ENCODE assay signal across 8 cellular contexts in the genomic region with DNA sequence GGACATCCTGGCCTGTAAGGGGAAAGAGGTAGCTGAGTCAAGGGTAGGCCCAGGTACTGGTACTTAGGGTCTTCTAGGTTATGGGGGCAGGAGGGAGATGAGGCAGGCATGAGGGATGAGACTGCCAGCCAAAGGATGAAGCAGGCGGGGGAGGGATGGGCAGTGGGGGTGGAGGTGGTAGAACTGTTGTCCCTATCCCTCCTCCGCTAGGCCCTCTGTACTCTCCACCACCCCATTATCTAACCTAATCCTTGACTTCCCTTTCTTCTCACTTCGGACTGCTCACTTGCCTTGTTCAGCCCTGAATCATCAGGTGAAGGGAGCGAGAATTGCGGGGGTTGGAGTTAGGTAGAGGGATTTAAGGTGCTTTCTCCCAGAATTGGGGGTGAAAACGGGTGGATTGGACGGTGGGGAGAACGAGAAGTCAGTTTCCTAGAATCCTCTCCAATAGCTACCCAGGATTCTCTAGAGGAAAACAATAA. TPM values are rescaled to one million over a fixed set of nuclear protein-coding genes. Genes with fewer than 3 reads are reported as not detected.
DNase-seq lines count a peak whose midpoint lies in the region; ATAC-seq and TF ChIP-seq lines count a peak whose summit lies in the region.

No MANE protein-coding gene starts in this region.

- H3K36me3 ChIP-seq in PC-9 (ENCODE audit: low read depth), result no peaks in the 10 kb centered on the region

- peak overlapping the region; percentile 89 for H3K27ac ChIP-seq in PC-9

- H3K79me2 ChIP-seq in PC-9 (ENCODE audit: low read depth), result peaks cover 13% of the 10 kb centered on the region

- peaks cover 17% of the 10 kb centered on the region for H3K4me1 Mint-ChIP-seq in osteocyte (ENCODE audit: unreplicated experiment)

- no peak for ATAC-seq in GM18909 (IDR thresholded peaks at IDR 0.05; ENCODE audit: poor library complexity, unreplicated experiment)
- ATAC-seq in HG03095 (IDR thresholded peaks at IDR 0.05; ENCODE audit: unreplicated experiment), result no peak

- H2AFZ ChIP-seq in PC-9, result peak overlapping the region; percentile 87

- peak overlapping the region; percentile 82 for H3K4me3 Mint-ChIP-seq in osteocyte (ENCODE audit: unreplicated experiment)

- H3K9me2 ChIP-seq in PC-9 (ENCODE audit: insufficient read depth), result no peaks in the 10 kb centered on the region

- no peaks in the 10 kb centered on the region for H3K9me3 ChIP-seq in PC-9 (ENCODE audit: insufficient read depth, low read depth)

- no peaks in the 10 kb centered on the region for H3K9me3 Mint-ChIP-seq in osteocyte (ENCODE audit: unreplicated experiment)

- POLR2A ChIA-PET in PC-9 (lab: Charles Lee; ENCODE audit: unreplicated experiment), result interaction anchor here (0.5 to 0.7 kb wide), 5 partner anchors 19 to 745 kb away, joined by 3 to 9 read pairs (median 4); a partner anchor contains a TSS

- CTCF ChIA-PET in PC-9 (lab: Charles Lee), result interaction anchor here (0.6 to 0.7 kb wide), 2 partner anchors 128 to 671 kb away, joined by 4 to 5 read pairs; no protein-coding TSS in a partner anchor

- H3K27me3 ChIP-seq in PC-9 (ENCODE audit: insufficient read depth, low read depth), result no peaks in the 10 kb centered on the region

- no peaks in the 10 kb centered on the region for H4K20me1 ChIP-seq in PC-9 (ENCODE audit: insufficient read depth)

- no peaks in the 10 kb centered on the region for H3K27me3 Mint-ChIP-seq in osteocyte (ENCODE audit: unreplicated experiment)

- H3K36me3 Mint-ChIP-seq in osteocyte (ENCODE audit: unreplicated experiment), result peaks cover 3% of the 10 kb centered on the region

- H3F3A ChIP-seq in PC-9 (ENCODE audit: insufficient read depth, low read depth), result peaks cover 33% of the 10 kb centered on the region

- H3K4me1 ChIP-seq in PC-9 (replicated peaks; ENCODE audit: insufficient read depth), result peaks cover 30% of the 10 kb centered on the region

- peak overlapping the region; percentile 97 for H3K27ac Mint-ChIP-seq in osteocyte (ENCODE audit: unreplicated experiment)

- intact Hi-C loops in PC-9 (cut with micrococcal nuclease; ENCODE audit: unreplicated experiment), result no loop called here

- H3K4me3 ChIP-seq in PC-9 (peak overlapping the region; percentile 88), epithelial cell of proximal tubule (ENCODE audit: low read depth, low read length) (peak overlapping the region; percentile 65)

- peak overlapping the region; percentile 95 for H3K4me2 ChIP-seq in PC-9

- DNase-seq in GM10266 (ENCODE audit: extremely low spot score) (peak; percentile 18), PC-9 (peak in 1 of 2 experiments; percentile 35), epithelial cell of proximal tubule (ENCODE audit: low read depth) (no peak), osteocyte (ENCODE audit: extremely low spot score, unreplicated experiment) (no peak), LoVo (ENCODE audit: low spot score) (no peak), ecto neural progenitor cell (ENCODE audit: low spot score) (no peak)

- TF ChIP-seq CTCF in GM10266 (IDR thresholded peaks at IDR 0.05; ENCODE audit: control insufficient read depth, insufficient read depth, low read depth, missing control alignments) (no peak), PC-9 (conservative IDR thresholded peaks at IDR 0.05) (no peak), epithelial cell of proximal tubule (conservative IDR thresholded peaks at IDR 0.05; ENCODE audit: low read depth, low read length) (no peak), osteocyte (IDR thresholded peaks at IDR 0.05) (no peak)

- BruUV-seq in PC-9 (replicated peaks; lab: Mats Ljungman, UMichigan), result TSS peak; percentile 55

RNA-seq across cellular contexts. Expression of a gene that starts 0.6 kb away (rescaled TPM):
- 78.1 and 82.8 TPM in 2 replicates for total RNA-seq in PC-9 (2021)
- total RNA-seq in epithelial cell of proximal tubule, result 12.1 and 15.0 TPM in 2 replicates
- total RNA-seq in osteocyte, result 52.7 and 56.6 TPM in 2 replicates

RNA-seq across cellular contexts. Expression of a gene that starts 5.4 kb away (rescaled TPM):
- total RNA-seq in PC-9 (2021) (2.9 and 3.0 TPM in 2 replicates), epithelial cell of proximal tubule (13.4 and 26.1 TPM in 2 replicates), osteocyte (not detected in 2 replicates)

RNA-seq across cellular contexts. Expression of a gene that starts 17.4 kb away (rescaled TPM):
- total RNA-seq in PC-9 (2021) (78.2 and 82.1 TPM in 2 replicates), epithelial cell of proximal tubule (141 and 155 TPM in 2 replicates), osteocyte (154 and 177 TPM in 2 replicates)

RNA-seq across cellular contexts. Expression of a gene that starts 26.7 kb away (rescaled TPM):
- total RNA-seq in PC-9 (2021) (76.6 and 80.8 TPM in 2 replicates), epithelial cell of proximal tubule (39.2 and 48.2 TPM in 2 replicates), osteocyte (327 and 334 TPM in 2 replicates)

RNA-seq across cellular contexts. Expression of a gene that starts 29.4 kb away (rescaled TPM):
- total RNA-seq in PC-9 (2021) (not detected in 2 replicates), epithelial cell of proximal tubule (not detected in 2 replicates), osteocyte (not detected in 2 replicates)
